ENCODE assay signal across 23 cellular contexts in the genomic region with DNA sequence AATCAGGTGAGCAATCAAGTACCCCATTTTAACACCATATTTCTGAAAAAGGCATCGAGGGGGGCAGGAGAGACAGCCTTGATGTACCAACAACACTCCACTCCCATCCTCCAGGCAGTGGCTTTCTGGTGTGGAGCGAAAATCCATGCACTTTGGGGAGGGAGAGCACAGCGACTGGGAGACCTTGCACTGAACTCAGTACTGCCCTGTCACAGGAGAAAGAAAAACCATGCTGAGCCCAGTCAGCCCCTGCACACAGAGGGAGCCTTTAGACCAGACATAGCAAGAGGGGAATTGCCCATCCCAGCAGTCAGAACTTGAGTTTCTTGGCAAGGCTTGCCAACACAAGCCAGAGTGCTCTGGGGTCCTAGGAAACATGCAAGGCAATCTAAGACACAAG. TPM values are rescaled to one million over a fixed set of nuclear protein-coding genes. Genes with fewer than 3 reads are reported as not detected.
"Had no signal": no experiment of that assay in that cellular context is flagged by ENCODE, and none has a peak within 500 bp of the region (broad histone marks: within the 10 kb centered on the region; RNA-seq: fewer than 3 reads in every experiment).

No MANE protein-coding gene starts in this region.

- DNase-seq: KBM-7, MG63, NCI-H1092, NCI-H1105 treated with DMSO at 0.1 percent for 48 hours, NCI-H1417 treated with DMSO at 0.1 percent for 48 hours, NCI-H146, NCI-H1694 treated with DMSO at 0.1 percent for 48 hours, NCI-H1930, NCI-H2081, NCI-H2107, NCI-H2227 treated with DMSO at 0.1 percent for 48 hours, NCI-H524, NCI-H526 treated with DMSO at 0.1 percent for 48 hours, NCI-H748 treated with DMSO at 0.1 percent for 48 hours, Right ventricle myocardium superior, RPMI8226, SIG-M5, SW 1271 had no signal

- H3K4me1 ChIP-seq: SJSA1 had no signal

- H3K9me3 ChIP-seq: MG63, SJSA1 had no signal

- FAIRE-seq: HTR-8/SVneo, RCC 7860 had no signal

- H3K36me3 ChIP-seq: MG63, SJSA1 had no signal

- H3K27me3 ChIP-seq: MG63, SJSA1 had no signal

- H3K4me3 ChIP-seq: MG63, SJSA1, SK-N-MC had no signal

- H3K27ac ChIP-seq: HL-60, SJSA1, SK-N-MC had no signal

RNA-seq across cellular contexts. Expression of gene SLC6A15, which starts 24.8 kb away (rescaled TPM):
- total RNA-seq: Right ventricle myocardium superior had no signal
